ENCODE assay signal across 8 cellular contexts in the genomic region with DNA sequence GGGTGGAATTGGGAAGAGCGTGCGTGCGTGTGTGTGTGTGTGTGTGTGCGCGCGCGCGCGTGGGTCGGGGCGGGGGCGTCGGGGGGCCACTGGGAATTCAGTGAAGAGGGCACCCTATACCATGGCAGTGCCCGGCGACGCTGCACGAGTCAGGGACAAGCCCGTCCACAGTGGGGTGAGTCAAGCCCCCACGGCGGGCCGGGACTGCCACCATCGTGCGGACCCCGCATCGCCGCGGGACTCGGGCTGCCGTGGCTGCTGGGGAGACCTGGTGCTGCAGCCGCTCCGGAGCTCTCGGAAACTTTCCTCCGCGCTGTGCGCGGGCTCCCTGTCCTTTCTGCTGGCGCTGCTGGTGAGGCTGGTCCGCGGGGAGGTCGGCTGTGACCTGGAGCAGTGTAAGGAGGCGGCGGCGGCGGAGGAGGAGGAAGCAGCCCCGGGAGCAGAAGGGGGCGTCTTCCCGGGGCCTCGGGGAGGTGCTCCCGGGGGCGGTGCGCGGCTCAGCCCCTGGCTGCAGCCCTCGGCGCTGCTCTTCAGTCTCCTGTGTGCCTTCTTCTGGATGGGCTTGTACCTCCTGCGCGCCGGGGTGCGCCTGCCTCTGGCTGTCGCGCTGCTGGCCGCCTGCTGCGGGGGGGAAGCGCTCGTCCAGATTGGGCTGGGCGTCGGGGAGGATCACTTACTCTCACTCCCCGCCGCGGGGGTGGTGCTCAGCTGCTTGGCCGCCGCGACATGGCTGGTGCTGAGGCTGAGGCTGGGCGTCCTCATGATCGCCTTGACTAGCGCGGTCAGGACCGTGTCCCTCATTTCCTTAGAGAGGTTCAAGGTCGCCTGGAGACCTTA. TPM values are rescaled to one million over a fixed set of nuclear protein-coding genes. Genes with fewer than 3 reads are reported as not detected.
A peak's percentile ranks its signal among the peaks of the same experiment; 100 is the strongest.
DNase-seq lines count a peak whose midpoint lies in the region; TF ChIP-seq lines count a peak whose summit lies in the region.

No MANE protein-coding gene starts in this region.

- no peak overlapping the region for H2AK5ac ChIP-seq in mesendoderm (ENCODE audit: low read length)

- H3K4ac ChIP-seq in mesendoderm (ENCODE audit: low read depth, low read length), result no peak overlapping the region

- H3K36me3 ChIP-seq in mesendoderm (ENCODE audit: control insufficient read depth, insufficient read depth, low read length) (no peaks in the 10 kb centered on the region), testis (ENCODE audit: low read depth, missing control alignments) (no peaks in the 10 kb centered on the region)

- intact Hi-C loops in testis (cut with DNase I; ENCODE audit: low total_unique reads), result no loop called here

- no peaks in the 10 kb centered on the region for H3K9me3 ChIP-seq in testis

- WGBS in mesendoderm (ENCODE audit: extremely low coverage, insufficient coverage, low lambda C conversion rate), result no CpG with 5 or more reads among the region's 78 CpGs
- 1% methylated on average over 36 to 61 of the region's 78 CpGs for WGBS in testis, 2 donors

- no peak overlapping the region for H4K5ac ChIP-seq in mesendoderm (ENCODE audit: low read length)

- H3K79me2 ChIP-seq in mesendoderm (ENCODE audit: control insufficient read depth, insufficient read depth, low read length), result no peaks in the 10 kb centered on the region

- H3K9me3 Mint-ChIP-seq in activated T-cell treated with anti-CD3 and anti-CD28 coated beads, Interleukin-2, amount 50 U/mL, for 24 hours, result no peaks in the 10 kb centered on the region

- H3K27ac ChIP-seq in mesendoderm (ENCODE audit: low read depth, low read length) (no peak overlapping the region), testis (peak overlapping the region; percentile 8 to 68)

- H3K4me3 ChIP-seq in mesendoderm (ENCODE audit: low read length) (peak overlapping the region; percentile 79), testis (peak overlapping the region; percentile 53 to 57)

- H3K27ac Mint-ChIP-seq in activated T-cell treated with anti-CD3 and anti-CD28 coated beads, Interleukin-2, amount 50 U/mL, for 24 hours, result no peak overlapping the region

- no peaks in the 10 kb centered on the region for H3K4me1 ChIP-seq in mesendoderm (ENCODE audit: control insufficient read depth, low read depth, low read length)
- H3K4me1 ChIP-seq in testis, result no peaks in the 10 kb centered on the region

- H3K18ac ChIP-seq in mesendoderm (ENCODE audit: low read length), result no peak overlapping the region

- H3K27me3 ChIP-seq in mesendoderm (ENCODE audit: insufficient read depth, low read length, poor library complexity) (peaks cover 1% of the 10 kb centered on the region), testis (no peaks in the 10 kb centered on the region)

- no peak for TF ChIP-seq POLR2A in erythroblast (IDR thresholded peaks at IDR 0.05; ENCODE audit: low read length)
- TF ChIP-seq POLR2A in testis (IDR thresholded peaks at IDR 0.05), result no peak

- TF ChIP-seq CTCF in testis (IDR thresholded peaks at IDR 0.05), result no peak

- H3K36me3 Mint-ChIP-seq in activated T-cell treated with anti-CD3 and anti-CD28 coated beads, Interleukin-2, amount 50 U/mL, for 24 hours (ENCODE audit: low read depth), result no peaks in the 10 kb centered on the region

- H3K79me1 ChIP-seq in mesendoderm (ENCODE audit: low read length), result no peaks in the 10 kb centered on the region

- H3K4me1 Mint-ChIP-seq in activated T-cell treated with anti-CD3 and anti-CD28 coated beads, Interleukin-2, amount 50 U/mL, for 24 hours (ENCODE audit: low read depth), result peaks cover 14% of the 10 kb centered on the region

- H3K4me2 ChIP-seq in mesendoderm (ENCODE audit: low read length), result peak overlapping the region; percentile 97

- H2BK5ac ChIP-seq in mesendoderm (ENCODE audit: low read length), result no peak overlapping the region

- peak overlapping the region; percentile 59 for H3K9ac ChIP-seq in mesendoderm (ENCODE audit: low read length)

- H3K4me3 Mint-ChIP-seq in activated T-cell treated with anti-CD3 and anti-CD28 coated beads, Interleukin-2, amount 50 U/mL, for 24 hours, result peak overlapping the region; percentile 57

- H2BK120ac ChIP-seq in mesendoderm (ENCODE audit: low read depth, low read length), result no peak overlapping the region

- DNase-seq in activated T-cell treated with anti-CD3 and anti-CD28 coated beads, Interleukin-2, amount 50 U/mL, for 24 hours, result peak; percentile 33
- DNase-seq in activated T-cell treated with anti-CD3 and anti-CD28 coated beads for 4 hours, result no peak
- peak; percentile 71 for DNase-seq in T1000 (lab: John Stamatoyannopoulos, UW)
- peak; percentile 81 to 83 for DNase-seq in erythroblast (lab: John Stamatoyannopoulos, UW)
- DNase-seq in mesendoderm, result peak; percentile 78
- DNase-seq in testis, result peak; percentile 57
- DNase-seq in activated CD4-positive, alpha-beta T cell treated with anti-CD3 and anti-CD28 coated beads, Interleukin-2, amount 50 U/mL, for 48 hours, result no peak
- DNase-seq in activated effector memory CD4-positive, alpha-beta T cell treated with anti-CD3 and anti-CD28 coated beads, Interleukin-2, amount 50 U/mL, for 16 hours, result no peak

- H2BK15ac ChIP-seq in mesendoderm (replicated peaks; ENCODE audit: low read depth), result no peak overlapping the region

- no peak overlapping the region for H3K23ac ChIP-seq in mesendoderm (ENCODE audit: low read length)

- peaks cover 61% of the 10 kb centered on the region for H3K27me3 Mint-ChIP-seq in activated T-cell treated with anti-CD3 and anti-CD28 coated beads, Interleukin-2, amount 50 U/mL, for 24 hours

- H3K56ac ChIP-seq in mesendoderm (ENCODE audit: low read length), result peak overlapping the region; percentile 78

- H4K8ac ChIP-seq in mesendoderm (ENCODE audit: low read depth, low read length), result no peak overlapping the region

RNA-seq across cellular contexts. Expression of gene PDE3A, which starts 1.0 kb away (rescaled TPM):
- polyA plus RNA-seq in mesendoderm (2013, experiment 1 of 2), result 0.17 TPM
- 0.21 TPM for polyA plus RNA-seq in mesendoderm (2013, experiment 2 of 2)
- 1 to 10 TPM; 1.6 to 4.8 TPM for total RNA-seq in testis
- 2.7 TPM for polyA plus RNA-seq in testis (ENCODE audit: insufficient read depth, low read depth, low replicate concordance)

Comparison
In these comparisons a context has a peak if more than half of its experiments do, and no peak if none do; other contexts are left out.
1. DNase-seq: peak in activated T-cell treated with anti-CD3 and anti-CD28 coated beads, Interleukin-2, amount 50 U/mL, for 24 hours (single experiment), T1000 (single experiment), erythroblast (2 of 2), mesendoderm (single experiment) and testis (single experiment); none in activated T-cell treated with anti-CD3 and anti-CD28 coated beads for 4 hours (single experiment), activated CD4-positive, alpha-beta T cell treated with anti-CD3 and anti-CD28 coated beads, Interleukin-2, amount 50 U/mL, for 48 hours (0 of 2) and activated effector memory CD4-positive, alpha-beta T cell treated with anti-CD3 and anti-CD28 coated beads, Interleukin-2, amount 50 U/mL, for 16 hours (single experiment).